In genomic region chr2:240503848-240504247, GRCh38 we compare ENCODE assay signal across 18 cellular contexts.
"Had no signal": no experiment of that assay in that cellular context is flagged by ENCODE, and none has a peak within 500 bp of the region (broad histone marks: within the 10 kb centered on the region; RNA-seq: fewer than 3 reads in every experiment).

No MANE protein-coding gene starts in this region.

- H3K27me3 ChIP-seq: gastroesophageal sphincter, heart right ventricle, left lung, ovary, right lobe of liver, stomach had no signal

- ATAC-seq: activated CD4-positive, CD25-positive, alpha-beta regulatory T cell treated with anti-CD3 and anti-CD28 coated beads, Interleukin-2, amount 50 U/mL, for 24 hours; gastroesophageal sphincter; heart right ventricle; left lung; right lobe of liver; T-cell had no signal

- H3K4me3 ChIP-seq: gastroesophageal sphincter, heart right ventricle, left lung, ovary, right lobe of liver, stomach, thoracic aorta had no signal

- H3K36me3 ChIP-seq: ovary, right lobe of liver had no signal

- H3K27ac Mint-ChIP-seq: activated naive CD8-positive, alpha-beta T cell treated with anti-CD3 and anti-CD28 coated beads, Interleukin-2, amount 10 ng/mL, durations not matched to agents 7 days and 5 days; brain; dendritic cell treated with granulocyte-macrophage colony-stimulating factor and Interleukin-4, amounts not matched to agents 40 ng/mL and 50 ng/mL, for 4 days; T-cell had no signal

- H3K4me3 Mint-ChIP-seq: activated naive CD8-positive, alpha-beta T cell treated with anti-CD3 and anti-CD28 coated beads, Interleukin-2, amount 10 ng/mL, durations not matched to agents 7 days and 5 days; brain; central memory CD8-positive, alpha-beta T cell; dendritic cell treated with granulocyte-macrophage colony-stimulating factor and Interleukin-4, amounts not matched to agents 40 ng/mL and 50 ng/mL, for 4 days; T-cell had no signal

- H3K9me3 Mint-ChIP-seq: activated naive CD8-positive, alpha-beta T cell treated with anti-CD3 and anti-CD28 coated beads, Interleukin-2, amount 10 ng/mL, durations not matched to agents 7 days and 5 days; brain; central memory CD8-positive, alpha-beta T cell; dendritic cell treated with granulocyte-macrophage colony-stimulating factor and Interleukin-4, amounts not matched to agents 40 ng/mL and 50 ng/mL, for 4 days; T-cell had no signal

- DNase-seq: activated CD4-positive, alpha-beta T cell treated with anti-CD3 and anti-CD28 coated beads, Interleukin-2, amount 50 U/mL, for 1 hour; activated gamma-delta T cell treated with Interleukin-2 at 50 U/mL for 16 hours; activated naive CD8-positive, alpha-beta T cell treated with anti-CD3 and anti-CD28 coated beads, Interleukin-2, amount 10 ng/mL, durations not matched to agents 7 days and 5 days; effector memory CD4-positive, alpha-beta T cell; heart right ventricle; mesendoderm; ovary; stomach; T-cell; T-helper 9 cell had no signal

- H3K4me1 Mint-ChIP-seq: activated naive CD8-positive, alpha-beta T cell treated with anti-CD3 and anti-CD28 coated beads, Interleukin-2, amount 10 ng/mL, durations not matched to agents 7 days and 5 days; brain; central memory CD8-positive, alpha-beta T cell; T-cell had no signal

- H3K27me3 Mint-ChIP-seq: activated naive CD8-positive, alpha-beta T cell treated with anti-CD3 and anti-CD28 coated beads, Interleukin-2, amount 10 ng/mL, durations not matched to agents 7 days and 5 days; central memory CD8-positive, alpha-beta T cell; dendritic cell treated with granulocyte-macrophage colony-stimulating factor and Interleukin-4, amounts not matched to agents 40 ng/mL and 50 ng/mL, for 4 days; T-cell had no signal
